In genomic region chr2:215808996-215809395, GRCh38 we compare ENCODE assay signal across 17 cellular contexts.
A peak's percentile ranks its signal among the peaks of the same experiment; 100 is the strongest.
DNase-seq lines count a peak whose midpoint lies in the region; ATAC-seq and TF ChIP-seq lines count a peak whose summit lies in the region.
"Had no signal": no experiment of that assay in that cellular context is flagged by ENCODE, and none has a peak within 500 bp of the region (broad histone marks: within the 10 kb centered on the region; RNA-seq: fewer than 3 reads in every experiment).

No MANE protein-coding gene starts in this region.

- intact Hi-C loops in PC-3 (cut with micrococcal nuclease), result no loop called here
- intact Hi-C loops in activated CD8-positive, alpha-beta T cell treated with anti-CD3 and anti-CD28 coated beads for 36 hours (cut with micrococcal nuclease), result no loop called here

- ATAC-seq in PC-3 (peak; percentile 55), HG02610 (IDR thresholded peaks at IDR 0.05; ENCODE audit: unreplicated experiment) (no peak)
- ATAC-seq in activated CD8-positive, alpha-beta T cell treated with anti-CD3 and anti-CD28 coated beads for 36 hours, result no peak
- ATAC-seq: effector memory CD8-positive, alpha-beta T cell; left colon had no signal

- no peak overlapping the region for H3K4me3 Mint-ChIP-seq in endodermal cell
- no peak overlapping the region for H3K4me3 Mint-ChIP-seq in neural crest cell
- H3K4me3 Mint-ChIP-seq in activated CD8-positive, alpha-beta T cell treated with anti-CD3 and anti-CD28 coated beads for 36 hours, result no peak overlapping the region
- H3K4me3 Mint-ChIP-seq in T-helper 2 cell treated with Interferon-gamma antibody and Interleukin-4, amounts not matched to agents 5 μg/mL and 100 μg/mL, for 36 hours, result no peak overlapping the region
- H3K4me3 Mint-ChIP-seq: CD4-positive, alpha-beta memory T cell had no signal

- H3K27ac Mint-ChIP-seq in endodermal cell (peak overlapping the region; percentile 62), neural crest cell (ENCODE audit: unreplicated experiment) (no peak overlapping the region)
- no peak overlapping the region for H3K27ac Mint-ChIP-seq in activated CD8-positive, alpha-beta T cell treated with anti-CD3 and anti-CD28 coated beads for 36 hours
- no peak overlapping the region for H3K27ac Mint-ChIP-seq in T-helper 2 cell treated with Interferon-gamma antibody and Interleukin-4, amounts not matched to agents 5 μg/mL and 100 μg/mL, for 36 hours
- H3K27ac Mint-ChIP-seq: CD4-positive, alpha-beta memory T cell; effector memory CD8-positive, alpha-beta T cell had no signal

- H3F3A ChIP-seq in PC-3 (ENCODE audit: low read length, unreplicated experiment), result no peaks in the 10 kb centered on the region

- H3K4me3 ChIP-seq in PC-3 (ENCODE audit: low read length) (no peak overlapping the region), endodermal cell (ENCODE audit: low read length) (no peak overlapping the region)
- H3K4me3 ChIP-seq: upper lobe of left lung had no signal

- no peaks in the 10 kb centered on the region for H3K27me3 Mint-ChIP-seq in endodermal cell (ENCODE audit: insufficient read depth)
- H3K27me3 Mint-ChIP-seq in neural crest cell (ENCODE audit: low read depth), result no peaks in the 10 kb centered on the region
- no peaks in the 10 kb centered on the region for H3K27me3 Mint-ChIP-seq in activated CD8-positive, alpha-beta T cell treated with anti-CD3 and anti-CD28 coated beads for 36 hours
- no peaks in the 10 kb centered on the region for H3K27me3 Mint-ChIP-seq in T-helper 2 cell treated with Interferon-gamma antibody and Interleukin-4, amounts not matched to agents 5 μg/mL and 100 μg/mL, for 36 hours (ENCODE audit: low read depth)
- H3K27me3 Mint-ChIP-seq: CD4-positive, alpha-beta memory T cell had no signal

- H4K20me1 ChIP-seq in PC-3 (ENCODE audit: low read length), result no peaks in the 10 kb centered on the region

- peaks cover 5% of the 10 kb centered on the region for H3K36me3 Mint-ChIP-seq in endodermal cell (ENCODE audit: low read depth)
- H3K36me3 Mint-ChIP-seq in neural crest cell (ENCODE audit: low read depth), result no peaks in the 10 kb centered on the region
- no peaks in the 10 kb centered on the region for H3K36me3 Mint-ChIP-seq in activated CD8-positive, alpha-beta T cell treated with anti-CD3 and anti-CD28 coated beads for 36 hours (ENCODE audit: low read depth)
- peaks cover 2% of the 10 kb centered on the region for H3K36me3 Mint-ChIP-seq in T-helper 2 cell treated with Interferon-gamma antibody and Interleukin-4, amounts not matched to agents 5 μg/mL and 100 μg/mL, for 36 hours (ENCODE audit: low read depth)
- H3K36me3 Mint-ChIP-seq: CD4-positive, alpha-beta memory T cell had no signal

- H3K4me1 Mint-ChIP-seq in endodermal cell (peaks cover 38% of the 10 kb centered on the region), neural crest cell (no peaks in the 10 kb centered on the region)
- peaks cover 16% of the 10 kb centered on the region for H3K4me1 Mint-ChIP-seq in activated CD8-positive, alpha-beta T cell treated with anti-CD3 and anti-CD28 coated beads for 36 hours (ENCODE audit: low read depth)
- peaks cover 22% of the 10 kb centered on the region for H3K4me1 Mint-ChIP-seq in T-helper 2 cell treated with Interferon-gamma antibody and Interleukin-4, amounts not matched to agents 5 μg/mL and 100 μg/mL, for 36 hours (ENCODE audit: low read depth)

- H3K9me3 Mint-ChIP-seq in endodermal cell (no peaks in the 10 kb centered on the region), neural crest cell (peaks cover 5% of the 10 kb centered on the region)
- H3K9me3 Mint-ChIP-seq in activated CD8-positive, alpha-beta T cell treated with anti-CD3 and anti-CD28 coated beads for 36 hours, result no peaks in the 10 kb centered on the region
- H3K9me3 Mint-ChIP-seq in T-helper 2 cell treated with Interferon-gamma antibody and Interleukin-4, amounts not matched to agents 5 μg/mL and 100 μg/mL, for 36 hours, result no peaks in the 10 kb centered on the region
- H3K9me3 Mint-ChIP-seq: effector memory CD8-positive, alpha-beta T cell had no signal

- H3K79me2 ChIP-seq in PC-3 (ENCODE audit: low read length), result no peaks in the 10 kb centered on the region

- peak; percentile 30 for DNase-seq in ELR (ENCODE audit: low read depth)
- DNase-seq in PC-3, result peak; percentile 63
- DNase-seq in endodermal cell, result no peak
- no peak for DNase-seq in neural crest cell (ENCODE audit: low read depth, low spot score)
- no peak for DNase-seq in activated CD8-positive, alpha-beta T cell treated with anti-CD3 and anti-CD28 coated beads for 36 hours
- no peak for DNase-seq in T-helper 2 cell treated with Interferon-gamma antibody and Interleukin-4, amounts not matched to agents 5 μg/mL and 100 μg/mL, for 36 hours (ENCODE audit: low spot score)
- no peak for DNase-seq in NCI-H2196 (lab: John Stamatoyannopoulos, UW; ENCODE audit: unreplicated experiment)
- DNase-seq: activated CD4-positive, alpha-beta T cell treated with anti-CD3 and anti-CD28 coated beads, Interleukin-2, amount 50 U/mL, for 4 hours; CD4-positive, alpha-beta memory T cell; effector memory CD8-positive, alpha-beta T cell; left colon; NCI-H1436; NCI-H510A; stimulated activated CD8-positive, alpha-beta memory T cell treated with anti-CD3 and anti-CD28 coated beads, Interleukin-4, amount 100 ng/mL, for 48 hours; upper lobe of left lung had no signal

- H3K36me3 ChIP-seq in PC-3 (ENCODE audit: low read depth, low read length) (no peaks in the 10 kb centered on the region), endodermal cell (ENCODE audit: control insufficient read depth, insufficient read depth, low read length) (no peaks in the 10 kb centered on the region)
- H3K36me3 ChIP-seq: ascending aorta, upper lobe of left lung had no signal

- POLR2A ChIA-PET in PC-3 (lab: Charles Lee; ENCODE audit: unreplicated experiment), result no interaction called here
- POLR2A ChIA-PET in activated CD8-positive, alpha-beta T cell treated with anti-CD3 and anti-CD28 coated beads for 36 hours (lab: Charles Lee), result interaction anchor here (0.6 kb wide), 1 partner anchor 363 kb away, joined by 3 read pairs; no protein-coding TSS in a partner anchor

- no peak overlapping the region for H3K27ac ChIP-seq in PC-3 (ENCODE audit: low read length)
- H3K27ac ChIP-seq in endodermal cell (ENCODE audit: low read depth, low read length), result no peak overlapping the region
- H3K27ac ChIP-seq: ascending aorta, upper lobe of left lung had no signal

- WGBS in endodermal cell (ENCODE audit: insufficient coverage in 1 of 2, insufficient read length in 1 of 2), 2 experiments, result 76% methylated on average over 1 of the region's 1 CpG; no CpG with 5 or more reads in 1 of the 2 experiments

- peak; percentile 43 for TF ChIP-seq CTCF in PC-3 (conservative IDR thresholded peaks at IDR 0.05; ENCODE audit: low read depth, low read length)
- TF ChIP-seq CTCF in endodermal cell (conservative IDR thresholded peaks at IDR 0.05), result peak; percentile 78
- TF ChIP-seq CTCF in neural crest cell (conservative IDR thresholded peaks at IDR 0.05), result peak; percentile 40
- TF ChIP-seq CTCF in activated CD8-positive, alpha-beta T cell treated with anti-CD3 and anti-CD28 coated beads for 36 hours (IDR thresholded peaks at IDR 0.05), result no peak

- no peak overlapping the region for H3K9ac ChIP-seq in PC-3 (ENCODE audit: low read length)
- no peak overlapping the region for H3K9ac ChIP-seq in endodermal cell (ENCODE audit: extremely low read depth, low read length, poor library complexity, severe bottlenecking)

- no peak overlapping the region for H2AFZ ChIP-seq in PC-3 (ENCODE audit: low read length)

- no peak overlapping the region for H3K4me2 ChIP-seq in PC-3 (ENCODE audit: low read length)

- BruUV-seq in PC-3 (replicated peaks; lab: Mats Ljungman, UMichigan), result no TSS peak

- no peaks in the 10 kb centered on the region for H3K27me3 ChIP-seq in PC-3 (ENCODE audit: low read length)
- no peaks in the 10 kb centered on the region for H3K27me3 ChIP-seq in endodermal cell (ENCODE audit: control insufficient read depth, insufficient read depth, low read length, poor library complexity, severe bottlenecking)
- H3K27me3 ChIP-seq: ascending aorta, upper lobe of left lung had no signal

- H3K9me3 ChIP-seq in PC-3 (ENCODE audit: low read length) (no peaks in the 10 kb centered on the region), endodermal cell (ENCODE audit: control insufficient read depth, low read length) (no peaks in the 10 kb centered on the region)
- H3K9me3 ChIP-seq: ascending aorta, upper lobe of left lung had no signal

- CTCF ChIA-PET in PC-3 (lab: Charles Lee), result no interaction called here
- CTCF ChIA-PET in activated CD8-positive, alpha-beta T cell treated with anti-CD3 and anti-CD28 coated beads for 36 hours (lab: Charles Lee), result no interaction called here

- no peaks in the 10 kb centered on the region for H3K9me2 ChIP-seq in PC-3 (replicated peaks; ENCODE audit: low read length)

- peaks cover 20% of the 10 kb centered on the region for H3K4me1 ChIP-seq in PC-3 (ENCODE audit: insufficient read depth, low read length)
- H3K4me1 ChIP-seq in endodermal cell (ENCODE audit: control insufficient read depth, insufficient read depth, low read length), result peaks cover 7% of the 10 kb centered on the region
- H3K4me1 ChIP-seq: ascending aorta had no signal

Comparison
In these comparisons a context has a peak if more than half of its experiments do, and no peak if none do; other contexts are left out.
1. DNase-seq: peak in ELR (single experiment) and PC-3 (single experiment); none in endodermal cell (single experiment), neural crest cell (single experiment), activated CD8-positive, alpha-beta T cell treated with anti-CD3 and anti-CD28 coated beads for 36 hours (single experiment), T-helper 2 cell treated with Interferon-gamma antibody and Interleukin-4, amounts not matched to agents 5 μg/mL and 100 μg/mL, for 36 hours (single experiment) and NCI-H2196 (single experiment).